14 cellular contexts compared by ENCODE assay signal in the genomic region with DNA sequence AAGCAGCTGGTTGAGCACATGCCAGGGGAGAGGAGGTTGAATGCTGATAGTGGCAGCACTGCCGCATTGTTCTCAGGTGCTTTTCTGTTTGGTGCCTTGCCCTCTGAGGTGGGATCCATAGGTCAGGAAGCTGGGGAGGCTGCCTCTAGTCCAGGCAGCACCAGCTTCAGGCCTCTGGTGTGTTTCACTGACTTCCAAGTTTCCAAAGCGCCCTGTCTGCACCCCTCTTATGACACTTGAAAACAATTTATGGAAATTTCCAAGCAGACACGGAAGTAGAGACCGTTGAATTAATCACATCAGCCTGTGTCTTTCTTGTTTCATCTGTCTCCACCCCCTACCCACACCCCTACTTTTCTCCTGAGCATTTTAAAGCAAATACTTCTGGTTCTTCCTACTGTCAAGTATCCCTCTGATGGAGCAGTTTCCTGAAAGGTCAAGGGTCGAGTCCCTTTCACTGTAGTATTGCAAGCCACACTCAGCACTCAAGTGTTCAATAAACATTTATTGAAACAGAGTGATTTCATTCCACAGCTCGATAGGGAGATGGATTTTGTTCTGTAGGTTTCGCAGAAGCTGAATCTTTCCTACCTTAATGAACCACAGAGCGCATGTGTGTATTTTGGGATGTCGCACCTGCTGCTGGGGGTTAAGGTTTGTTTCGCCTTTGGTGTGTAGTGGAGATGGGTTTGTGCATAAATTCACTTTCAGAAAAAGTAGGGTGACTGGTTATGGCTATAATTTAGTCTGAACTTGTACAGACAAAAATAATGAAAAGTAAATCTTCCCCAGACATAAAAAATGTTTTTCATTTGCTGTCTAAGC. TPM values are rescaled to one million over a fixed set of nuclear protein-coding genes. Genes with fewer than 3 reads are reported as not detected.
DNase-seq lines count a peak whose midpoint lies in the region; ATAC-seq lines count a peak whose summit lies in the region.
"Had no signal": no experiment of that assay in that cellular context is flagged by ENCODE, and none has a peak within 500 bp of the region (broad histone marks: within the 10 kb centered on the region; RNA-seq: fewer than 3 reads in every experiment).

No MANE protein-coding gene starts in this region.

- H3K4me3 Mint-ChIP-seq in CD4-positive, CD25-positive, alpha-beta regulatory T cell: no peak overlapping the region
- no peak overlapping the region for H3K4me3 Mint-ChIP-seq in T-helper 17 cell
- peak overlapping the region in 1 of 10 donors; percentile 16 for H3K4me3 Mint-ChIP-seq in naive thymus-derived CD8-positive, alpha-beta T cell
- H3K4me3 Mint-ChIP-seq in activated CD4-positive, alpha-beta T cell treated with anti-CD3 and anti-CD28 coated beads, Interleukin-2, amount 10 ng/mL, durations not matched to agents 24 days and 14 days: no peak overlapping the region

- no peaks in the 10 kb centered on the region for H3K27me3 ChIP-seq in CD4-positive, CD25-positive, alpha-beta regulatory T cell (ENCODE audit: control insufficient read depth, insufficient read depth, low read length)
- H3K27me3 ChIP-seq: stomach had no signal

- intact Hi-C loops in activated CD4-positive, alpha-beta T cell treated with anti-CD3 and anti-CD28 coated beads, Interleukin-2, amount 10 ng/mL, durations not matched to agents 24 days and 14 days (cut with micrococcal nuclease): no loop called here
- intact Hi-C loops in left ventricle myocardium superior (cut with micrococcal nuclease): no loop called here

- POLR2A ChIA-PET in naive thymus-derived CD8-positive, alpha-beta T cell (lab: Charles Lee): interaction anchor here (1.5 to 2.2 kb wide), 2 partner anchors 10 to 44 kb away, joined by 4 to 7 read pairs; no protein-coding TSS in a partner anchor

- no peaks in the 10 kb centered on the region for H3K9me3 ChIP-seq in CD4-positive, CD25-positive, alpha-beta regulatory T cell (ENCODE audit: control insufficient read depth in 2 of 2, low read length in 2 of 2)
- no peaks in the 10 kb centered on the region for H3K9me3 ChIP-seq in T-helper 17 cell (ENCODE audit: control insufficient read depth, low read length, poor library complexity, severe bottlenecking)
- H3K9me3 ChIP-seq: SK-N-SH, stomach had no signal

- no peaks in the 10 kb centered on the region for H3K9me3 Mint-ChIP-seq in CD4-positive, CD25-positive, alpha-beta regulatory T cell
- no peaks in the 10 kb centered on the region for H3K9me3 Mint-ChIP-seq in naive thymus-derived CD8-positive, alpha-beta T cell
- no peaks in the 10 kb centered on the region for H3K9me3 Mint-ChIP-seq in activated CD4-positive, alpha-beta T cell treated with anti-CD3 and anti-CD28 coated beads, Interleukin-2, amount 10 ng/mL, durations not matched to agents 24 days and 14 days

- peak overlapping the region in 2 of 3 donors; percentile 39 to 47 for H3K27ac Mint-ChIP-seq in CD4-positive, CD25-positive, alpha-beta regulatory T cell
- H3K27ac Mint-ChIP-seq in T-helper 17 cell: peak overlapping the region; percentile 21
- H3K27ac Mint-ChIP-seq in naive thymus-derived CD8-positive, alpha-beta T cell: peak overlapping the region in 9 of 10 donors; percentile 18 to 86 (median 55)
- no peak overlapping the region for H3K27ac Mint-ChIP-seq in activated CD4-positive, alpha-beta T cell treated with anti-CD3 and anti-CD28 coated beads, Interleukin-2, amount 10 ng/mL, durations not matched to agents 24 days and 14 days

- H3K4me3 ChIP-seq in CD4-positive, CD25-positive, alpha-beta regulatory T cell (ENCODE audit: low read depth, low read length): no peak overlapping the region
- H3K4me3 ChIP-seq: stomach had no signal

- no peaks in the 10 kb centered on the region for H3K27me3 Mint-ChIP-seq in CD4-positive, CD25-positive, alpha-beta regulatory T cell
- H3K27me3 Mint-ChIP-seq in T-helper 17 cell: no peaks in the 10 kb centered on the region
- H3K27me3 Mint-ChIP-seq in naive thymus-derived CD8-positive, alpha-beta T cell: no peaks in the 10 kb centered on the region
- no peaks in the 10 kb centered on the region for H3K27me3 Mint-ChIP-seq in activated CD4-positive, alpha-beta T cell treated with anti-CD3 and anti-CD28 coated beads, Interleukin-2, amount 10 ng/mL, durations not matched to agents 24 days and 14 days

- H3K36me3 ChIP-seq in CD4-positive, CD25-positive, alpha-beta regulatory T cell (ENCODE audit: control insufficient read depth, insufficient read depth, low read length): peaks cover 14% of the 10 kb centered on the region

- no peak for DNase-seq in CD4-positive, CD25-positive, alpha-beta regulatory T cell
- DNase-seq in T-helper 17 cell (no peak), mesenteric fat pad (ENCODE audit: low spot score) (no peak), left ventricle myocardium superior (no peak)
- DNase-seq in naive thymus-derived CD8-positive, alpha-beta T cell: no peak
- no peak for DNase-seq in activated CD4-positive, alpha-beta T cell treated with anti-CD3 and anti-CD28 coated beads, Interleukin-2, amount 10 ng/mL, durations not matched to agents 24 days and 14 days
- DNase-seq in activated effector memory CD4-positive, alpha-beta T cell treated with Interleukin-2 at 50 U/mL for 16 hours: no peak
- DNase-seq: activated CD8-positive, alpha-beta memory T cell treated with anti-CD3 and anti-CD28 coated beads for 24 hours; DMS79 treated with DMSO at 0.1 percent for 48 hours; effector CD8-positive, alpha-beta T cell; occipital lobe; SK-N-SH; stomach had no signal

- H3K27ac ChIP-seq in CD4-positive, CD25-positive, alpha-beta regulatory T cell (ENCODE audit: insufficient read depth, low read length, poor library complexity, severe bottlenecking): no peak overlapping the region
- H3K27ac ChIP-seq: stomach had no signal

- ATAC-seq in CD4-positive, CD25-positive, alpha-beta regulatory T cell (ENCODE audit: low read depth in 2 of 2): no peak
- ATAC-seq in GM18520 (IDR thresholded peaks at IDR 0.05; ENCODE audit: unreplicated experiment) (peak; percentile 36), T-helper 17 cell (no peak), left ventricle myocardium superior (no peak)
- no peak for ATAC-seq in naive thymus-derived CD8-positive, alpha-beta T cell

- H3K4me1 ChIP-seq in CD4-positive, CD25-positive, alpha-beta regulatory T cell (ENCODE audit: control insufficient read depth, insufficient read depth, low read length, poor library complexity, severe bottlenecking): no peaks in the 10 kb centered on the region

- peaks cover 47% of the 10 kb centered on the region for H3K36me3 Mint-ChIP-seq in CD4-positive, CD25-positive, alpha-beta regulatory T cell
- H3K36me3 Mint-ChIP-seq in T-helper 17 cell (ENCODE audit: low read depth): peaks cover 7% of the 10 kb centered on the region
- H3K36me3 Mint-ChIP-seq in naive thymus-derived CD8-positive, alpha-beta T cell: peaks cover 10 to 67% (median 18%) of the 10 kb centered on the region in 3 donors
- peaks cover 37% of the 10 kb centered on the region for H3K36me3 Mint-ChIP-seq in activated CD4-positive, alpha-beta T cell treated with anti-CD3 and anti-CD28 coated beads, Interleukin-2, amount 10 ng/mL, durations not matched to agents 24 days and 14 days (ENCODE audit: low read depth)

- peaks cover 11 to 41% (median 34%) of the 10 kb centered on the region in 4 donors for H3K4me1 Mint-ChIP-seq in CD4-positive, CD25-positive, alpha-beta regulatory T cell
- peaks cover 34% of the 10 kb centered on the region for H3K4me1 Mint-ChIP-seq in T-helper 17 cell
- H3K4me1 Mint-ChIP-seq in naive thymus-derived CD8-positive, alpha-beta T cell: peaks cover 39 to 63% (median 51%) of the 10 kb centered on the region in 4 donors
- peaks cover 10% of the 10 kb centered on the region for H3K4me1 Mint-ChIP-seq in activated CD4-positive, alpha-beta T cell treated with anti-CD3 and anti-CD28 coated beads, Interleukin-2, amount 10 ng/mL, durations not matched to agents 24 days and 14 days

RNA-seq across cellular contexts. Expression of gene DGKD, which starts 21.4 kb away (rescaled TPM):
- total RNA-seq in CD4-positive, CD25-positive, alpha-beta regulatory T cell: 161 TPM
- 10 to 100 TPM; 11.3 to 12.7 (median 11.4) TPM for polyA plus RNA-seq in CD4-positive, CD25-positive, alpha-beta regulatory T cell
- 100 to 1,000 TPM; 148 to 170 TPM for total RNA-seq in T-helper 17 cell
- total RNA-seq in naive thymus-derived CD8-positive, alpha-beta T cell: 100 to 1,000 TPM; 300 to 315 TPM
- polyA plus RNA-seq in naive thymus-derived CD8-positive, alpha-beta T cell: 10 to 100 TPM; 29.3 to 44.5 (median 31.6) TPM
- total RNA-seq in activated CD4-positive, alpha-beta T cell treated with anti-CD3 and anti-CD28 coated beads, Interleukin-2, amount 10 ng/mL, durations not matched to agents 24 days and 14 days: 49.1 and 52.8 TPM in 2 replicates
- total RNA-seq in mesenteric fat pad: 67.2 TPM
- total RNA-seq in left ventricle myocardium superior: 27.1 TPM
